ENCODE assay signal across 8 cellular contexts in the genomic region with DNA sequence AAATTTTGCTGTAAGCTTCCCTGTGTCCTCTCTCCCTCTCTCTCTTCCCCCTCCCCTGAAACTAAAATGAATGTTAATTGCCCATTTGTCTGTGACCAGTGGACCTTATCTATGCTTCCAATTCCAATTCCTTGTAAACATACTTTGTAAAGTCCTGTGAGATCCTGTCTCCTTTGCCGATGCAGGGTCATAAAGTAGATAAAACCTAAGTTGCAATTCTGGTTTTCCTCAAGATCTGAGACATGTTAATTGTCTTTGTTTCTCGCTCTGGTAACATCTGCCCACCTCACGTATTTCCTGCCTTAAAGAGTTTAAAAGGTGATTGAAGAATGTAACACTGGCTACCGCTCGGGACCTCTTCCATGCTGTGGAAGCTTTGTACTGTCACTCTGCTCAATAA.
DNase-seq lines count a peak whose midpoint lies in the region; ATAC-seq, FAIRE-seq and TF ChIP-seq lines count a peak whose summit lies in the region.
"Not testable (repeated sequence)": the region's sequence is repeated elsewhere in the genome, so short reads cannot be mapped to it uniquely, and the experiment has no call there.

No MANE protein-coding gene starts in this region.

- H4K91ac ChIP-seq in trophoblast cell (ENCODE audit: low read depth, low read length), result peak overlapping the region; percentile 20

- FAIRE-seq in A549 (lab: Jason Lieb, UNC), result not testable (repeated sequence)

- H3K4me3 Mint-ChIP-seq in GM23338; endothelial cell (ENCODE audit: unreplicated experiment); nephron progenitor cell: not testable (repeated sequence)

- H4K12ac ChIP-seq in trophoblast cell (ENCODE audit: low read depth, low read length), result not testable (repeated sequence)

- H3K27me3 Mint-ChIP-seq in GM23338 (ENCODE audit: insufficient read depth, low read depth, poor library complexity); endothelial cell (ENCODE audit: unreplicated experiment); nephron progenitor cell (ENCODE audit: low read depth, poor library complexity): not testable (repeated sequence)

- not testable (repeated sequence) for H3K27me3 ChIP-seq in GM23338 (ENCODE audit: insufficient read depth); trophoblast cell (ENCODE audit: insufficient read depth, low read length)

- H3K79me1 ChIP-seq in trophoblast cell (ENCODE audit: low read length), result not testable (repeated sequence)

- ATAC-seq in A549, GM23338: not testable (repeated sequence)

- H3F3A ChIP-seq in GM23338 (replicated peaks; ENCODE audit: low read depth), result not testable (repeated sequence)

- peak overlapping the region; percentile 63; the same call in 1 of the 3 replicates for H3K4me2 ChIP-seq in A549
- H3K4me2 ChIP-seq in GM23338; trophoblast cell (ENCODE audit: low read length): not testable (repeated sequence)

- not testable (repeated sequence) for TF ChIP-seq POLR2A in A549 (IDR thresholded peaks at IDR 0.05; ENCODE audit: low read length)

- H2BK5ac ChIP-seq in trophoblast cell (ENCODE audit: low read depth, low read length, poor library complexity), result not testable (repeated sequence)

- not testable (repeated sequence) for H4K20me1 ChIP-seq in GM23338 (replicated peaks; ENCODE audit: insufficient read depth)

- H3K9me3 ChIP-seq in A549; trophoblast cell (ENCODE audit: insufficient read depth, low read depth, low read length): not testable (repeated sequence)
- peaks cover 13% of the 10 kb centered on the region for H3K9me3 ChIP-seq in mesodermal cell (ENCODE audit: control insufficient read depth, low read length)

- H3K9me2 ChIP-seq in GM23338 (ENCODE audit: insufficient read depth), result peaks cover 12% of the 10 kb centered on the region

- not testable (repeated sequence) for H3K4me1 Mint-ChIP-seq in GM23338, nephron progenitor cell
- peaks cover 10% of the 10 kb centered on the region for H3K4me1 Mint-ChIP-seq in endothelial cell (ENCODE audit: unreplicated experiment)

- TF ChIP-seq CTCF in A549 (IDR thresholded peaks at IDR 0.05); GM23338 (conservative IDR thresholded peaks at IDR 0.05; ENCODE audit: low read depth in 2 of 2); endothelial cell (IDR thresholded peaks at IDR 0.05; ENCODE audit: unreplicated experiment); nephron progenitor cell (IDR thresholded peaks at IDR 0.05): not testable (repeated sequence)

- not testable (repeated sequence) for H3K4ac ChIP-seq in trophoblast cell (ENCODE audit: low read depth, low read length)

- CTCF ChIA-PET in A549 (lab: Yijun Ruan, JAX), result not testable (repeated sequence)

- peaks cover 12% of the 10 kb centered on the region; the same call in 2 of the 3 replicates for H3K36me3 Mint-ChIP-seq in GM23338 (ENCODE audit: low read depth)
- H3K36me3 Mint-ChIP-seq in endothelial cell (ENCODE audit: low read depth, unreplicated experiment); nephron progenitor cell (ENCODE audit: low read depth): not testable (repeated sequence)

- H2BK12ac ChIP-seq in trophoblast cell (ENCODE audit: low read length), result not testable (repeated sequence)

- TF ChIP-seq EP300 in A549 (IDR thresholded peaks at IDR 0.05), result not testable (repeated sequence)

- not testable (repeated sequence) for H4K8ac ChIP-seq in trophoblast cell (ENCODE audit: low read depth, low read length)

- POLR2A ChIA-PET in A549 (lab: Yijun Ruan, JAX), result not testable (repeated sequence)

- WGBS in A549 (ENCODE audit: missing lambda C conversion rate), result 67% methylated on average over 5 of the region's 5 CpGs
- 44 to 77% methylated on average over 2 to 4 of the region's 5 CpGs for WGBS in mesodermal cell (ENCODE audit: insufficient coverage in 2 of 2), 2 experiments
- no CpG with 5 or more reads among the region's 5 CpGs for WGBS in trophoblast cell (ENCODE audit: extremely low coverage, insufficient coverage, insufficient read length)

- H3K9me3 Mint-ChIP-seq in GM23338, result peaks cover 22% of the 10 kb centered on the region
- not testable (repeated sequence) for H3K9me3 Mint-ChIP-seq in endothelial cell (ENCODE audit: unreplicated experiment)
- H3K9me3 Mint-ChIP-seq in nephron progenitor cell, result peaks cover 21% of the 10 kb centered on the region

- not testable (repeated sequence) for H3K18ac ChIP-seq in trophoblast cell (ENCODE audit: low read length)

- H3K79me2 ChIP-seq in GM23338 (replicated peaks; ENCODE audit: insufficient read depth); trophoblast cell (ENCODE audit: control insufficient read depth, insufficient read depth, low read length, poor library complexity): not testable (repeated sequence)

- peak overlapping the region; percentile 6; the same call in 1 of the 2 replicates for H2AFZ ChIP-seq in GM23338
- H2AFZ ChIP-seq in trophoblast cell (ENCODE audit: insufficient read depth, low read length, poor library complexity), result not testable (repeated sequence)

- H2AK5ac ChIP-seq in trophoblast cell (ENCODE audit: low read length), result not testable (repeated sequence)

- not testable (repeated sequence) for H3K23ac ChIP-seq in trophoblast cell (ENCODE audit: low read length)

- not testable (repeated sequence) for H3K4me3 ChIP-seq in A549; GM23338; mesodermal cell (ENCODE audit: extremely low read depth, insufficient read depth, low read length, poor library complexity, severe bottlenecking); trophoblast cell (ENCODE audit: low read depth, low read length)

- not testable (repeated sequence) for H3K36me3 ChIP-seq in GM23338 (ENCODE audit: insufficient read depth); mesodermal cell (ENCODE audit: control insufficient read depth, insufficient read depth, low read length); trophoblast cell (ENCODE audit: control insufficient read depth in 1 of 2, insufficient read depth in 2 of 2, low read length in 2 of 2)

- H3K9ac ChIP-seq in trophoblast cell (ENCODE audit: low read length), result not testable (repeated sequence)

- not testable (repeated sequence) for TF ChIP-seq RAD21 in A549 (conservative IDR thresholded peaks at IDR 0.05 in 1 of 2, IDR thresholded peaks at IDR 0.05 in 1 of 2)

- not testable (repeated sequence) for H3K27ac Mint-ChIP-seq in GM23338
- H3K27ac Mint-ChIP-seq in endothelial cell (ENCODE audit: unreplicated experiment) (peak overlapping the region; percentile 85), nephron progenitor cell (peak overlapping the region; percentile 58)

- DNase-seq in A549 (ENCODE audit: low read depth in 1 of 2, low spot score in 1 of 2); GM23338 (ENCODE audit: low spot score); endothelial cell (ENCODE audit: low spot score); nephron progenitor cell: not testable (repeated sequence)
- DNase-seq in SK-N-DZ (ENCODE audit: low spot score), result peak; percentile 33
- DNase-seq in islet precursor cell, result peak; percentile 78
- peak in 1 of 2 donors; percentile 39 for DNase-seq in trophoblast cell

- H2BK120ac ChIP-seq in trophoblast cell (ENCODE audit: insufficient read depth, low read length, poor library complexity), result not testable (repeated sequence)

- H3K4me1 ChIP-seq in A549; GM23338 (ENCODE audit: insufficient read depth); trophoblast cell (ENCODE audit: control insufficient read depth in 1 of 2, insufficient read depth in 2 of 2, low read length in 2 of 2): not testable (repeated sequence)
- H3K4me1 ChIP-seq in mesodermal cell (ENCODE audit: control insufficient read depth, insufficient read depth, low read length, poor library complexity, severe bottlenecking), result peaks cover 15% of the 10 kb centered on the region

- not testable (repeated sequence) for H3K27ac ChIP-seq in A549; GM23338 (ENCODE audit: low read depth)
- H3K27ac ChIP-seq in mesodermal cell (ENCODE audit: low read depth, low read length, severe bottlenecking), result peak overlapping the region; percentile 83
- H3K27ac ChIP-seq in trophoblast cell (ENCODE audit: low read depth, low read length), result peak overlapping the region; percentile 84

- H3K14ac ChIP-seq in trophoblast cell (ENCODE audit: low read length), result not testable (repeated sequence)
